In the genomic region with DNA sequence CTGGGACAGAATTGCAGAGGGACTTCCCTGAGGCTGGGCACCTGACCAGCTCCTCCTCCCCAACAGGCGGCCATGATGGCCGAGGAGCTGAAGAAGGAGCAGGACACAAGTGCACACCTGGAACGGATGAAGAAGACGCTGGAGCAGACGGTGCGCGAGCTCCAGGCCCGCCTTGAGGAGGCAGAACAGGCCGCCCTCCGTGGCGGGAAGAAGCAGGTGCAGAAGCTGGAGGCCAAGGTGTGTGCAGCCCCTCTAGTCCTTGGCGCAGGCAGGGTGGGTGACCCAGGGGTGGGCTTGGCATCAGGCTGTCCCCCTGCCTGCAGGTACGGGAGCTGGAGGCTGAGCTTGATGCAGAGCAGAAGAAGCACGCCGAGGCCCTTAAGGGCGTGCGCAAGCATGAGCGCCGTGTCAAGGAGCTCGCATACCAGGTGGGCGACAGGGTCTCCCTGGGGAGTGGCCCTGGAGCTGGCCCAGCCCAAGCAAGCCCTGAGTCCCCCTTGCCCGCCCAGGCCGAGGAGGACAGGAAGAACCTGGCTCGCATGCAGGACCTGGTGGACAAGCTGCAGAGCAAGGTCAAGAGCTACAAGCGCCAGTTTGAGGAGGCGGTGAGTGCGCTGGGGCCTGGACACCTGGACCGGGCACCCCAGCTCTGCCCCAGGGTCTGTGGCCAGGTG, we compare ENCODE assay signal across 20 cellular contexts. TPM values are rescaled to one million over a fixed set of nuclear protein-coding genes. Genes with fewer than 3 reads are reported as not detected.
DNase-seq lines count a peak whose midpoint lies in the region; ATAC-seq and TF ChIP-seq lines count a peak whose summit lies in the region.
"Had no signal": no experiment of that assay in that cellular context is flagged by ENCODE, and none has a peak within 500 bp of the region (broad histone marks: within the 10 kb centered on the region; RNA-seq: fewer than 3 reads in every experiment).

No MANE protein-coding gene starts in this region.

- H3K9ac ChIP-seq in IMR-90 (ENCODE audit: low read depth, low read length), result no peak overlapping the region

- no peaks in the 10 kb centered on the region for H3K27me3 Mint-ChIP-seq in activated T-cell treated with anti-CD3 and anti-CD28 coated beads, Interleukin-2, amount 50 U/mL, for 24 hours
- H3K27me3 Mint-ChIP-seq: CD4-positive, alpha-beta T cell; IgD-negative memory B cell had no signal

- DNase-seq in activated T-cell treated with anti-CD3 and anti-CD28 coated beads, Interleukin-2, amount 50 U/mL, for 24 hours, result no peak
- no peak for DNase-seq in activated T-cell treated with anti-CD3 and anti-CD28 coated beads, Interleukin-2, amount 50 U/mL, for 48 hours
- DNase-seq in IMR-90, result no peak
- peak; percentile 26 for DNase-seq in left cardiac atrium
- DNase-seq in osteoblast (ENCODE audit: insufficient read length, low spot score, missing footprints), result peak; percentile 81
- no peak for DNase-seq in aorta
- no peak for DNase-seq in dedifferentiated amniotic fluid mesenchymal stem cell (ENCODE audit: extremely low spot score)
- DNase-seq in COLO668 (lab: John Stamatoyannopoulos, UW; ENCODE audit: unreplicated experiment), result no peak
- DNase-seq: BE2C; CD4-positive, alpha-beta T cell; DMS79 treated with DMSO at 0.1 percent for 48 hours; H9; Kasumi-1; MM.1S; NCI-H1092 treated with DMSO at 0.1 percent for 48 hours; NCI-H2081 treated with DMSO at 0.1 percent for 48 hours; NCI-H524 treated with DMSO at 0.1 percent for 48 hours had no signal

- H3K4me2 ChIP-seq in IMR-90 (ENCODE audit: low read depth, low read length) (no peak overlapping the region), osteoblast (ENCODE audit: insufficient read depth, low read length) (no peak overlapping the region)

- no peak for ATAC-seq in IMR-90 (ENCODE audit: low read depth)
- no peak for ATAC-seq in left cardiac atrium
- no peak for ATAC-seq in aorta (ENCODE audit: low FRiP score)
- ATAC-seq: Panc1 had no signal

- no peak overlapping the region for H4K91ac ChIP-seq in IMR-90 (ENCODE audit: insufficient read depth, low read depth, low read length)

- CTCF ChIA-PET in IMR-90 (lab: Yijun Ruan, JAX), result interaction anchor here (1.2 kb wide), 1 partner anchor 127 kb away, joined by 4 read pairs; no protein-coding TSS in a partner anchor

- H2BK20ac ChIP-seq in IMR-90 (ENCODE audit: low read depth, low read length), result no peak overlapping the region

- peak overlapping the region; percentile 43 for H2AFZ ChIP-seq in IMR-90 (replicated peaks; ENCODE audit: low read length, poor library complexity)
- H2AFZ ChIP-seq in osteoblast (ENCODE audit: low read length), result no peak overlapping the region

- H2BK120ac ChIP-seq in IMR-90 (ENCODE audit: low read depth, low read length), result no peak overlapping the region

- in situ Hi-C loops in IMR-90 (cut with MboI; ENCODE audit: low sequenced_read_pairs), result no loop called here

- H4K20me1 ChIP-seq in IMR-90 (ENCODE audit: insufficient read depth, low read length) (peaks cover 30% of the 10 kb centered on the region), osteoblast (ENCODE audit: insufficient read depth, low read length) (peaks cover 25% of the 10 kb centered on the region)

- H3K4me3 ChIP-seq in IMR-90 (ENCODE audit: insufficient read depth, low read depth, low read length), result no peak overlapping the region
- H3K4me3 ChIP-seq in osteoblast (ENCODE audit: insufficient read depth, low read length), result no peak overlapping the region
- H3K4me3 ChIP-seq in aorta (ENCODE audit: low read length in 2 of 2), result no peak overlapping the region

- H3K9me1 ChIP-seq in IMR-90 (ENCODE audit: insufficient read depth, low read length), result no peaks in the 10 kb centered on the region

- no peaks in the 10 kb centered on the region for H3K9me3 ChIP-seq in IMR-90 (ENCODE audit: control insufficient read depth, insufficient read depth, low read length)
- H3K9me3 ChIP-seq in osteoblast (ENCODE audit: low read depth, low read length), result no peaks in the 10 kb centered on the region
- no peaks in the 10 kb centered on the region for H3K9me3 ChIP-seq in aorta (ENCODE audit: control insufficient read depth, low read length)
- H3K9me3 ChIP-seq: BE2C had no signal

- H3K9me3 Mint-ChIP-seq in activated T-cell treated with anti-CD3 and anti-CD28 coated beads, Interleukin-2, amount 50 U/mL, for 24 hours, result no peaks in the 10 kb centered on the region
- H3K9me3 Mint-ChIP-seq: CD4-positive, alpha-beta T cell; H9; IgD-negative memory B cell had no signal

- no peak for TF ChIP-seq POLR2A in IMR-90 (IDR thresholded peaks at IDR 0.05; ENCODE audit: low read depth, low read length)

- H3K4me1 ChIP-seq in IMR-90 (ENCODE audit: control insufficient read depth, insufficient read depth, low read length) (no peaks in the 10 kb centered on the region), osteoblast (ENCODE audit: insufficient read depth, low read length) (no peaks in the 10 kb centered on the region), aorta (ENCODE audit: control insufficient read depth in 1 of 2, insufficient read depth in 2 of 2, low read length in 2 of 2) (no peaks in the 10 kb centered on the region)

- no peak overlapping the region for H3K14ac ChIP-seq in IMR-90 (replicated peaks; ENCODE audit: low read depth, low read length)

- intact Hi-C loops in IMR-90 (cut with micrococcal nuclease), result loop anchor here (5.0 kb wide), 1 partner anchor 129 kb away; a partner anchor contains a TSS
- intact Hi-C loops in left cardiac atrium (cut with DNase I), result no loop called here
- intact Hi-C loops in aorta (cut with DNase I), result no loop called here

- H3K23ac ChIP-seq in IMR-90 (ENCODE audit: low read depth, low read length), result no peak overlapping the region

- no peaks in the 10 kb centered on the region for H3K79me2 ChIP-seq in osteoblast (ENCODE audit: insufficient read depth, low read length)

- POLR2A ChIA-PET in IMR-90 (lab: Charles Lee; ENCODE audit: unreplicated experiment), result no interaction called here

- H3K27me3 ChIP-seq in IMR-90 (ENCODE audit: control insufficient read depth, insufficient read depth, low read length) (no peaks in the 10 kb centered on the region), osteoblast (ENCODE audit: insufficient read depth, low read length) (no peaks in the 10 kb centered on the region), aorta (ENCODE audit: control insufficient read depth in 1 of 2, insufficient read depth in 2 of 2, low read length in 1 of 2) (no peaks in the 10 kb centered on the region)
- H3K27me3 ChIP-seq: BE2C had no signal

- H2AK5ac ChIP-seq in IMR-90 (ENCODE audit: low read depth, low read length), result no peak overlapping the region

- TF ChIP-seq RAD21 in IMR-90 (IDR thresholded peaks at IDR 0.05; ENCODE audit: low read length), result no peak

- H4K5ac ChIP-seq in IMR-90 (ENCODE audit: low read depth, low read length), result no peak overlapping the region

- no peak overlapping the region for H3K27ac ChIP-seq in IMR-90 (ENCODE audit: insufficient read depth, low read length)
- H3K27ac ChIP-seq in osteoblast (ENCODE audit: low read depth, low read length), result no peak overlapping the region
- H3K27ac ChIP-seq in aorta (ENCODE audit: low read depth in 1 of 2, low read length in 2 of 2), result no peak overlapping the region
- H3K27ac ChIP-seq: 22Rv1 had no signal

- no peak overlapping the region for H3K56ac ChIP-seq in IMR-90 (ENCODE audit: extremely low read depth, insufficient read depth, low read length)

- no TSS peak for BruUV-seq in IMR-90 (replicated peaks; lab: Mats Ljungman, UMichigan)

- H3K4me1 Mint-ChIP-seq in activated T-cell treated with anti-CD3 and anti-CD28 coated beads, Interleukin-2, amount 50 U/mL, for 24 hours (ENCODE audit: low read depth), result no peaks in the 10 kb centered on the region

- H2BK15ac ChIP-seq in IMR-90 (ENCODE audit: low read depth, low read length), result no peak overlapping the region

- no peak overlapping the region for H2BK5ac ChIP-seq in IMR-90 (ENCODE audit: low read depth, low read length, poor library complexity, severe bottlenecking)

- no peak overlapping the region for H3K4ac ChIP-seq in IMR-90 (ENCODE audit: low read depth, low read length)

- H3K4me3 Mint-ChIP-seq in activated T-cell treated with anti-CD3 and anti-CD28 coated beads, Interleukin-2, amount 50 U/mL, for 24 hours, result no peak overlapping the region
- H3K4me3 Mint-ChIP-seq: CD4-positive, alpha-beta T cell had no signal

- no peak for TF ChIP-seq CTCF in IMR-90 (conservative IDR thresholded peaks at IDR 0.05; ENCODE audit: low read depth, low read length)
- TF ChIP-seq CTCF in osteoblast (IDR thresholded peaks at IDR 0.05; ENCODE audit: extremely low read depth, low read depth, low read length), result no peak

- H3K36me3 ChIP-seq in IMR-90 (ENCODE audit: control insufficient read depth, insufficient read depth, low read length) (peaks cover 89% of the 10 kb centered on the region), osteoblast (ENCODE audit: insufficient read depth, low read length) (peaks cover 73% of the 10 kb centered on the region), aorta (ENCODE audit: control insufficient read depth in 1 of 2, insufficient read depth in 2 of 2, low read length in 1 of 2) (peaks cover 0 to 24% of the 10 kb centered on the region in 2 donors)

- dilution Hi-C loops in IMR-90 (cut with HindIII; ENCODE audit: low sequenced_read_pairs, unreplicated experiment), result no loop called here

- WGBS in IMR-90 (ENCODE audit: extremely low coverage in 2 of 2, insufficient read length in 1 of 2), 2 experiments, result 96% methylated on average over 19 of the region's 28 CpGs; no CpG with 5 or more reads in 1 of the 2 experiments
- 89 to 92% methylated on average over 28 of the region's 28 CpGs for WGBS in aorta, 2 donors

- H3K27ac Mint-ChIP-seq in activated T-cell treated with anti-CD3 and anti-CD28 coated beads, Interleukin-2, amount 50 U/mL, for 24 hours, result peak overlapping the region; percentile 57
- H3K27ac Mint-ChIP-seq: CD4-positive, alpha-beta T cell; IgD-negative memory B cell had no signal

- peaks cover 0 to 17% of the 10 kb centered on the region in 2 experiments; a peak in 2 of 4 replicates for H3K79me1 ChIP-seq in IMR-90 (ENCODE audit: low read depth in 1 of 2, low read length in 2 of 2)

- H2AK9ac ChIP-seq in IMR-90 (replicated peaks; ENCODE audit: low read depth, low read length, poor library complexity), result no peak overlapping the region

- H3K36me3 Mint-ChIP-seq in activated T-cell treated with anti-CD3 and anti-CD28 coated beads, Interleukin-2, amount 50 U/mL, for 24 hours (ENCODE audit: low read depth), result peaks cover 93% of the 10 kb centered on the region

- no peak overlapping the region for H4K8ac ChIP-seq in IMR-90 (ENCODE audit: low read depth in 2 of 2, low read length in 2 of 2)

- no peak overlapping the region for H3K18ac ChIP-seq in IMR-90 (ENCODE audit: low read depth, low read length)

RNA-seq across cellular contexts. Expression of a gene that starts 45.4 kb away (rescaled TPM):
- total RNA-seq in IMR-90 (2012; rRNA removed), result not detected in 2 replicates
- polyA plus RNA-seq in IMR-90 (2012; rRNA removed), result 0.09 and 0.10 TPM in 2 replicates
- 0.02 and 0.18 TPM in 2 replicates for polyA plus RNA-seq in IMR-90 (2012; cell fraction: cytosol; rRNA removed)
- 0.53 and 1.1 TPM in 2 replicates for polyA plus RNA-seq in IMR-90 (2012; cell fraction: nucleus; rRNA removed; ENCODE audit: low replicate concordance)
- total RNA-seq in left cardiac atrium, result 10 to 100 TPM; 82.3 to 89.0 TPM
- total RNA-seq in osteoblast, result 0.29 and 0.36 TPM in 2 replicates
- under 1 TPM; 0.57 to 0.88 TPM for total RNA-seq in aorta
- 1 to 10 TPM in 1 of 2 donors, under 1 TPM in 1; 0.13 to 4.6 TPM for polyA plus RNA-seq in aorta

RNA-seq across cellular contexts. Expression of a gene that starts 45.5 kb away (rescaled TPM):
- 70.5 and 90.0 TPM in 2 replicates for total RNA-seq in IMR-90 (2012; rRNA removed)
- 70.3 and 73.7 TPM in 2 replicates for polyA plus RNA-seq in IMR-90 (2012; rRNA removed)
- polyA plus RNA-seq in IMR-90 (2012; cell fraction: cytosol; rRNA removed), result 64.9 and 72.0 TPM in 2 replicates
- 217 and 248 TPM in 2 replicates for polyA plus RNA-seq in IMR-90 (2012; cell fraction: nucleus; rRNA removed; ENCODE audit: low replicate concordance)
- total RNA-seq in left cardiac atrium, result 10 to 100 TPM; 20.1 to 27.2 TPM
- 54.6 and 58.3 TPM in 2 replicates for total RNA-seq in osteoblast
- total RNA-seq in aorta, result 10 to 100 TPM; 22.9 to 24.3 TPM
- 10 to 100 TPM; 12.9 to 31.5 TPM for polyA plus RNA-seq in aorta

Comparison
In these comparisons a context has a peak if more than half of its experiments do, and no peak if none do; other contexts are left out.
1. DNase-seq: peak in left cardiac atrium (single experiment) and osteoblast (single experiment); none in activated T-cell treated with anti-CD3 and anti-CD28 coated beads, Interleukin-2, amount 50 U/mL, for 24 hours (single experiment), activated T-cell treated with anti-CD3 and anti-CD28 coated beads, Interleukin-2, amount 50 U/mL, for 48 hours (0 of 2), IMR-90 (single experiment), aorta (0 of 2), dedifferentiated amniotic fluid mesenchymal stem cell (single experiment) and COLO668 (single experiment).
2. RNA of a gene that starts 45.4 kb away (total RNA-seq): 82.3 to 89.0 TPM in left cardiac atrium; 0.57 to 0.88 TPM in aorta, 0.29 to 0.36 TPM in osteoblast and not detected in IMR-90; every median in the first group is over 10 times any median in the second.